1 cellular context compared by ENCODE assay signal in the genomic region with DNA sequence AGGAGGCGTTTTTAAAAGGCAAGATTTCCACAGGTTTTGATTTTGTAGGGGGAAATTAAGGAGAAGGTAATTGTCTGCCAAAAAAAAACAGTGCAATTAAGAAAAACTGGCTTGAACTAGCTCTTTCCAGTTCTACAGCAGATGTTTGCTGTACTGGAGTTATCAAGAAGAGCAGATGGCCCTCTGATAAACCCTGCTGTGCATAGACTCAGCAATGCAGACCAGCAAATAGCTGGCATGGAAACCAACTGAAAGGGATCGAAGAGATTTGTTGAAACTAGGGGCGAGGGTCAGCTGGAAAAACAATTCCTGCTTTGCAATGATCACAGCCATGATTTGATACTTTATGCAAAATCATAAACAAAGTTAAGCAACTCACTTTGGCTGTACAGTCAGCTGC.
TF ChIP-seq lines count a peak whose summit lies in the region.

No MANE protein-coding gene starts in this region.

TF ChIP-seq in HepG2, 621 proteins besides CTCF, POLR2A, EP300 and RAD21 (continued from another document and continues in another):
- TF ChIP-seq ZNF460 (CRISPR knock-in tag; IDR thresholded peaks at IDR 0.05; ENCODE audit: borderline replicate concordance): peak; percentile 31; the same call in 1 of the 2 replicates
- no peak for TF ChIP-seq TMF1 (CRISPR knock-in tag; IDR thresholded peaks at IDR 0.05; ENCODE audit: low read depth)
- TF ChIP-seq, protein P1, sequence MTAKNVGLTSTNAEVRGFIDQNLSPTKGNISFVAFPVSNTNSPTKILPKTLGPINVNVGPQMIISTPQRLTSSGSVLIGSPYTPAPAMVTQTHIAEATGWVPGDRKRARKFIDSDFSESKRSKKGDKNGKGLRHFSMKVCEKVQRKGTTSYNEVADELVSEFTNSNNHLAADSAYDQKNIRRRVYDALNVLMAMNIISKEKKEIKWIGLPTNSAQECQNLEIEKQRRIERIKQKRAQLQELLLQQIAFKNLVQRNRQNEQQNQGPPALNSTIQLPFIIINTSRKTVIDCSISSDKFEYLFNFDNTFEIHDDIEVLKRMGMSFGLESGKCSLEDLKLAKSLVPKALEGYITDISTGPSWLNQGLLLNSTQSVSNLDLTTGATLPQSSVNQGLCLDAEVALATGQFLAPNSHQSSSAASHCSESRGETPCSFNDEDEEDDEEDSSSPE (CRISPR knock-in tag; IDR thresholded peaks at IDR 0.05): no peak
- no peak for TF ChIP-seq YEATS2 (CRISPR knock-in tag; IDR thresholded peaks at IDR 0.05; ENCODE audit: borderline replicate concordance)
- no peak for TF ChIP-seq NFATC3 (CRISPR knock-in tag; IDR thresholded peaks at IDR 0.05)
- TF ChIP-seq ZBTB42 (CRISPR knock-in tag; IDR thresholded peaks at IDR 0.05): no peak
- TF ChIP-seq, protein P2, sequence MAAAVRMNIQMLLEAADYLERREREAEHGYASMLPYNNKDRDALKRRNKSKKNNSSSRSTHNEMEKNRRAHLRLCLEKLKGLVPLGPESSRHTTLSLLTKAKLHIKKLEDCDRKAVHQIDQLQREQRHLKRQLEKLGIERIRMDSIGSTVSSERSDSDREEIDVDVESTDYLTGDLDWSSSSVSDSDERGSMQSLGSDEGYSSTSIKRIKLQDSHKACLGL (CRISPR knock-in tag; IDR thresholded peaks at IDR 0.05): no peak
- no peak for TF ChIP-seq ZFP62 (CRISPR knock-in tag; IDR thresholded peaks at IDR 0.05)
- no peak for TF ChIP-seq PCBP1 (IDR thresholded peaks at IDR 0.05; ENCODE audit: borderline replicate concordance, low read depth, low read length)
- no peak for TF ChIP-seq ZNF496 (CRISPR knock-in tag; IDR thresholded peaks at IDR 0.05; ENCODE audit: insufficient replicate concordance)
- no peak for TF ChIP-seq PRPF4 (IDR thresholded peaks at IDR 0.05; ENCODE audit: low read depth, low read length, poor library complexity, severe bottlenecking)
- TF ChIP-seq PPARG (CRISPR knock-in tag; conservative IDR thresholded peaks at IDR 0.05): no peak
- TF ChIP-seq, protein P3, sequence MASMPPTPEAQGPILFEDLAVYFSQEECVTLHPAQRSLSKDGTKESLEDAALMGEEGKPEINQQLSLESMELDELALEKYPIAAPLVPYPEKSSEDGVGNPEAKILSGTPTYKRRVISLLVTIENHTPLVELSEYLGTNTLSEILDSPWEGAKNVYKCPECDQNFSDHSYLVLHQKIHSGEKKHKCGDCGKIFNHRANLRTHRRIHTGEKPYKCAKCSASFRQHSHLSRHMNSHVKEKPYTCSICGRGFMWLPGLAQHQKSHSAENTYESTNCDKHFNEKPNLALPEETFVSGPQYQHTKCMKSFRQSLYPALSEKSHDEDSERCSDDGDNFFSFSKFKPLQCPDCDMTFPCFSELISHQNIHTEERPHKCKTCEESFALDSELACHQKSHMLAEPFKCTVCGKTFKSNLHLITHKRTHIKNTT (CRISPR knock-in tag; IDR thresholded peaks at IDR 0.05): no peak
- TF ChIP-seq ZMYM4 (CRISPR knock-in tag; IDR thresholded peaks at IDR 0.05): peak; percentile 81
- TF ChIP-seq, protein P4, sequence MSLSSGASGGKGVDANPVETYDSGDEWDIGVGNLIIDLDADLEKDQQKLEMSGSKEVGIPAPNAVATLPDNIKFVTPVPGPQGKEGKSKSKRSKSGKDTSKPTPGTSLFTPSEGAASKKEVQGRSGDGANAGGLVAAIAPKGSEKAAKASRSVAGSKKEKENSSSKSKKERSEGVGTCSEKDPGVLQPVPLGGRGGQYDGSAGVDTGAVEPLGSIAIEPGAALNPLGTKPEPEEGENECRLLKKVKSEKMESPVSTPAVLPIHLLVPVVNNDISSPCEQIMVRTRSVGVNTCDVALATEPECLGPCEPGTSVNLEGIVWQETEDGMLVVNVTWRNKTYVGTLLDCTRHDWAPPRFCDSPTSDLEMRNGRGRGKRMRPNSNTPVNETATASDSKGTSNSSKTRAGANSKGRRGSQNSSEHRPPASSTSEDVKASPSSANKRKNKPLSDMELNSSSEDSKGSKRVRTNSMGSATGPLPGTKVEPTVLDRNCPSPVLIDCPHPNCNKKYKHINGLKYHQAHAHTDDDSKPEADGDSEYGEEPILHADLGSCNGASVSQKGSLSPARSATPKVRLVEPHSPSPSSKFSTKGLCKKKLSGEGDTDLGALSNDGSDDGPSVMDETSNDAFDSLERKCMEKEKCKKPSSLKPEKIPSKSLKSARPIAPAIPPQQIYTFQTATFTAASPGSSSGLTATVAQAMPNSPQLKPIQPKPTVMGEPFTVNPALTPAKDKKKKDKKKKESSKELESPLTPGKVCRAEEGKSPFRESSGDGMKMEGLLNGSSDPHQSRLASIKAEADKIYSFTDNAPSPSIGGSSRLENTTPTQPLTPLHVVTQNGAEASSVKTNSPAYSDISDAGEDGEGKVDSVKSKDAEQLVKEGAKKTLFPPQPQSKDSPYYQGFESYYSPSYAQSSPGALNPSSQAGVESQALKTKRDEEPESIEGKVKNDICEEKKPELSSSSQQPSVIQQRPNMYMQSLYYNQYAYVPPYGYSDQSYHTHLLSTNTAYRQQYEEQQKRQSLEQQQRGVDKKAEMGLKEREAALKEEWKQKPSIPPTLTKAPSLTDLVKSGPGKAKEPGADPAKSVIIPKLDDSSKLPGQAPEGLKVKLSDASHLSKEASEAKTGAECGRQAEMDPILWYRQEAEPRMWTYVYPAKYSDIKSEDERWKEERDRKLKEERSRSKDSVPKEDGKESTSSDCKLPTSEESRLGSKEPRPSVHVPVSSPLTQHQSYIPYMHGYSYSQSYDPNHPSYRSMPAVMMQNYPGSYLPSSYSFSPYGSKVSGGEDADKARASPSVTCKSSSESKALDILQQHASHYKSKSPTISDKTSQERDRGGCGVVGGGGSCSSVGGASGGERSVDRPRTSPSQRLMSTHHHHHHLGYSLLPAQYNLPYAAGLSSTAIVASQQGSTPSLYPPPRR (CRISPR knock-in tag; IDR thresholded peaks at IDR 0.05; ENCODE audit: borderline replicate concordance): peak; percentile 35; the same call in 1 of the 2 replicates
- no peak for TF ChIP-seq ATRX (CRISPR knock-in tag; IDR thresholded peaks at IDR 0.05; ENCODE audit: borderline replicate concordance)
- TF ChIP-seq MAFF (IDR thresholded peaks at IDR 0.05; ENCODE audit: low read depth, low read length): no peak
- TF ChIP-seq, protein P5, sequence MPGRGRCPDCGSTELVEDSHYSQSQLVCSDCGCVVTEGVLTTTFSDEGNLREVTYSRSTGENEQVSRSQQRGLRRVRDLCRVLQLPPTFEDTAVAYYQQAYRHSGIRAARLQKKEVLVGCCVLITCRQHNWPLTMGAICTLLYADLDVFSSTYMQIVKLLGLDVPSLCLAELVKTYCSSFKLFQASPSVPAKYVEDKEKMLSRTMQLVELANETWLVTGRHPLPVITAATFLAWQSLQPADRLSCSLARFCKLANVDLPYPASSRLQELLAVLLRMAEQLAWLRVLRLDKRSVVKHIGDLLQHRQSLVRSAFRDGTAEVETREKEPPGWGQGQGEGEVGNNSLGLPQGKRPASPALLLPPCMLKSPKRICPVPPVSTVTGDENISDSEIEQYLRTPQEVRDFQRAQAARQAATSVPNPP (CRISPR knock-in tag; IDR thresholded peaks at IDR 0.05): no peak
- TF ChIP-seq CENPT (CRISPR knock-in tag; IDR thresholded peaks at IDR 0.05; ENCODE audit: low read depth): no peak
- no peak for TF ChIP-seq SOX13 (IDR thresholded peaks at IDR 0.05)
- TF ChIP-seq SOX13 (CRISPR knock-in tag; conservative IDR thresholded peaks at IDR 0.05 in 1 of 2, IDR thresholded peaks at IDR 0.05 in 1 of 2): peak in 1 of 2 experiments; percentile 60; a peak in 2 of 4 replicates
- TF ChIP-seq MLLT10 (CRISPR knock-in tag; IDR thresholded peaks at IDR 0.05): no peak
- TF ChIP-seq, protein P6, sequence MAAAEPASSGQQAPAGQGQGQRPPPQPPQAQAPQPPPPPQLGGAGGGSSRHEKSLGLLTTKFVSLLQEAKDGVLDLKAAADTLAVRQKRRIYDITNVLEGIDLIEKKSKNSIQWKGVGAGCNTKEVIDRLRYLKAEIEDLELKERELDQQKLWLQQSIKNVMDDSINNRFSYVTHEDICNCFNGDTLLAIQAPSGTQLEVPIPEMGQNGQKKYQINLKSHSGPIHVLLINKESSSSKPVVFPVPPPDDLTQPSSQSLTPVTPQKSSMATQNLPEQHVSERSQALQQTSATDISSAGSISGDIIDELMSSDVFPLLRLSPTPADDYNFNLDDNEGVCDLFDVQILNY (CRISPR knock-in tag; conservative IDR thresholded peaks at IDR 0.05): no peak
- TF ChIP-seq RELA (CRISPR knock-in tag; IDR thresholded peaks at IDR 0.05): no peak
- no peak for TF ChIP-seq ZC3H4 (CRISPR knock-in tag; IDR thresholded peaks at IDR 0.05; ENCODE audit: borderline replicate concordance)
- no peak for TF ChIP-seq PLRG1 (conservative IDR thresholded peaks at IDR 0.05)
- TF ChIP-seq, protein P7, sequence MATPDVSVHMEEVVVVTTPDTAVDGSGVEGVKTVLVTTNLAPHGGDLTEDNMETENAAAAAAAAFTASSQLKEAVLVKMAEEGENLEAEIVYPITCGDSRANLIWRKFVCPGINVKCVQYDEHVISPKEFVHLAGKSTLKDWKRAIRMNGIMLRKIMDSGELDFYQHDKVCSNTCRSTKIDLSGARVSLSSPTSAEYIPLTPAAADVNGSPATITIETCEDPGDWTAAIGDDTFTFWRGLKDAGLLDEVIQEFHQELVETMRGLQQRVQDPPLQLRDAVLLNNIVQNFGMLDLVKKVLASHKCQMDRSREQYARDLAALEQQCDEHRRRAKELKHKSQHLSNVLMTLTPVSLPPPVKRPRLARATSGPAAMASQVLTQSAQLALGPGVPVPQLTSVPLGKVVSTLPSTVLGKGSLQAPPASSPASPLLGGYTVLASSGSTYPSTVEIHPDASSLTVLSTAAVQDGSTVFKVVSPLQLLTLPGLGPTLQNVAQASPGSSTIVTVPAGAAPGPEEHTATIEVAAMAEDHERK (CRISPR knock-in tag; IDR thresholded peaks at IDR 0.05; ENCODE audit: low read depth): no peak
- TF ChIP-seq, protein P8, sequence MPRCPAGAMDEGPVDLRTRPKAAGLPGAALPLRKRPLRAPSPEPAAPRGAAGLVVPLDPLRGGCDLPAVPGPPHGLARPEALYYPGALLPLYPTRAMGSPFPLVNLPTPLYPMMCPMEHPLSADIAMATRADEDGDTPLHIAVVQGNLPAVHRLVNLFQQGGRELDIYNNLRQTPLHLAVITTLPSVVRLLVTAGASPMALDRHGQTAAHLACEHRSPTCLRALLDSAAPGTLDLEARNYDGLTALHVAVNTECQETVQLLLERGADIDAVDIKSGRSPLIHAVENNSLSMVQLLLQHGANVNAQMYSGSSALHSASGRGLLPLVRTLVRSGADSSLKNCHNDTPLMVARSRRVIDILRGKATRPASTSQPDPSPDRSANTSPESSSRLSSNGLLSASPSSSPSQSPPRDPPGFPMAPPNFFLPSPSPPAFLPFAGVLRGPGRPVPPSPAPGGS (CRISPR knock-in tag; IDR thresholded peaks at IDR 0.05): no peak
- TF ChIP-seq ATF1 (CRISPR knock-in tag; IDR thresholded peaks at IDR 0.05): no peak
- no peak for TF ChIP-seq RFXANK (CRISPR knock-in tag; IDR thresholded peaks at IDR 0.05)
- TF ChIP-seq, protein P9, sequence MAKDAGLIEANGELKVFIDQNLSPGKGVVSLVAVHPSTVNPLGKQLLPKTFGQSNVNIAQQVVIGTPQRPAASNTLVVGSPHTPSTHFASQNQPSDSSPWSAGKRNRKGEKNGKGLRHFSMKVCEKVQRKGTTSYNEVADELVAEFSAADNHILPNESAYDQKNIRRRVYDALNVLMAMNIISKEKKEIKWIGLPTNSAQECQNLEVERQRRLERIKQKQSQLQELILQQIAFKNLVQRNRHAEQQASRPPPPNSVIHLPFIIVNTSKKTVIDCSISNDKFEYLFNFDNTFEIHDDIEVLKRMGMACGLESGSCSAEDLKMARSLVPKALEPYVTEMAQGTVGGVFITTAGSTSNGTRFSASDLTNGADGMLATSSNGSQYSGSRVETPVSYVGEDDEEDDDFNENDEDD (CRISPR knock-in tag; IDR thresholded peaks at IDR 0.05; ENCODE audit: borderline replicate concordance): no peak
- TF ChIP-seq ZNF143 (CRISPR knock-in tag; IDR thresholded peaks at IDR 0.05): no peak
- TF ChIP-seq JUND (CRISPR knock-in tag; IDR thresholded peaks at IDR 0.05): no peak
- TF ChIP-seq SCMH1 (CRISPR knock-in tag; IDR thresholded peaks at IDR 0.05; ENCODE audit: borderline replicate concordance): no peak
- no peak for TF ChIP-seq SMC3 (IDR thresholded peaks at IDR 0.05; ENCODE audit: low read length)
- peak; percentile 39; the same call in 1 of the 2 replicates for TF ChIP-seq POGZ (CRISPR knock-in tag; IDR thresholded peaks at IDR 0.05)
- TF ChIP-seq, protein P10, sequence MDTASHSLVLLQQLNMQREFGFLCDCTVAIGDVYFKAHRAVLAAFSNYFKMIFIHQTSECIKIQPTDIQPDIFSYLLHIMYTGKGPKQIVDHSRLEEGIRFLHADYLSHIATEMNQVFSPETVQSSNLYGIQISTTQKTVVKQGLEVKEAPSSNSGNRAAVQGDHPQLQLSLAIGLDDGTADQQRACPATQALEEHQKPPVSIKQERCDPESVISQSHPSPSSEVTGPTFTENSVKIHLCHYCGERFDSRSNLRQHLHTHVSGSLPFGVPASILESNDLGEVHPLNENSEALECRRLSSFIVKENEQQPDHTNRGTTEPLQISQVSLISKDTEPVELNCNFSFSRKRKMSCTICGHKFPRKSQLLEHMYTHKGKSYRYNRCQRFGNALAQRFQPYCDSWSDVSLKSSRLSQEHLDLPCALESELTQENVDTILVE (CRISPR knock-in tag; IDR thresholded peaks at IDR 0.05): no peak
- no peak for TF ChIP-seq ZNF75D (CRISPR knock-in tag; IDR thresholded peaks at IDR 0.05; ENCODE audit: borderline replicate concordance)
- TF ChIP-seq ZNF343 (CRISPR knock-in tag; IDR thresholded peaks at IDR 0.05): no peak
- no peak for TF ChIP-seq NR1H2 (CRISPR knock-in tag; IDR thresholded peaks at IDR 0.05; ENCODE audit: borderline replicate concordance, low read depth)
- peak; percentile 47 for TF ChIP-seq HNF4A (CRISPR knock-in tag; IDR thresholded peaks at IDR 0.05)
- TF ChIP-seq SATB2 (CRISPR knock-in tag; IDR thresholded peaks at IDR 0.05): no peak
- TF ChIP-seq ZNF781 (CRISPR knock-in tag; IDR thresholded peaks at IDR 0.05; ENCODE audit: borderline replicate concordance, not compliant biosample characterization): no peak
- TF ChIP-seq, protein P11, sequence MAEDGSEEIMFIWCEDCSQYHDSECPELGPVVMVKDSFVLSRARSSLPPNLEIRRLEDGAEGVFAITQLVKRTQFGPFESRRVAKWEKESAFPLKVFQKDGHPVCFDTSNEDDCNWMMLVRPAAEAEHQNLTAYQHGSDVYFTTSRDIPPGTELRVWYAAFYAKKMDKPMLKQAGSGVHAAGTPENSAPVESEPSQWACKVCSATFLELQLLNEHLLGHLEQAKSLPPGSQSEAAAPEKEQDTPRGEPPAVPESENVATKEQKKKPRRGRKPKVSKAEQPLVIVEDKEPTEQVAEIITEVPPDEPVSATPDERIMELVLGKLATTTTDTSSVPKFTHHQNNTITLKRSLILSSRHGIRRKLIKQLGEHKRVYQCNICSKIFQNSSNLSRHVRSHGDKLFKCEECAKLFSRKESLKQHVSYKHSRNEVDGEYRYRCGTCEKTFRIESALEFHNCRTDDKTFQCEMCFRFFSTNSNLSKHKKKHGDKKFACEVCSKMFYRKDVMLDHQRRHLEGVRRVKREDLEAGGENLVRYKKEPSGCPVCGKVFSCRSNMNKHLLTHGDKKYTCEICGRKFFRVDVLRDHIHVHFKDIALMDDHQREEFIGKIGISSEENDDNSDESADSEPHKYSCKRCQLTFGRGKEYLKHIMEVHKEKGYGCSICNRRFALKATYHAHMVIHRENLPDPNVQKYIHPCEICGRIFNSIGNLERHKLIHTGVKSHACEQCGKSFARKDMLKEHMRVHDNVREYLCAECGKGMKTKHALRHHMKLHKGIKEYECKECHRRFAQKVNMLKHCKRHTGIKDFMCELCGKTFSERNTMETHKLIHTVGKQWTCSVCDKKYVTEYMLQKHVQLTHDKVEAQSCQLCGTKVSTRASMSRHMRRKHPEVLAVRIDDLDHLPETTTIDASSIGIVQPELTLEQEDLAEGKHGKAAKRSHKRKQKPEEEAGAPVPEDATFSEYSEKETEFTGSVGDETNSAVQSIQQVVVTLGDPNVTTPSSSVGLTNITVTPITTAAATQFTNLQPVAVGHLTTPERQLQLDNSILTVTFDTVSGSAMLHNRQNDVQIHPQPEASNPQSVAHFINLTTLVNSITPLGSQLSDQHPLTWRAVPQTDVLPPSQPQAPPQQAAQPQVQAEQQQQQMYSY (CRISPR knock-in tag; IDR thresholded peaks at IDR 0.05): 0 out of 2 replicates have a peak, but pooled peaks have one; percentile 21
- TF ChIP-seq ZNF546 (CRISPR knock-in tag; conservative IDR thresholded peaks at IDR 0.05): no peak
